Comparison of ENCODE assay signal across 17 cellular contexts in the genomic region with DNA sequence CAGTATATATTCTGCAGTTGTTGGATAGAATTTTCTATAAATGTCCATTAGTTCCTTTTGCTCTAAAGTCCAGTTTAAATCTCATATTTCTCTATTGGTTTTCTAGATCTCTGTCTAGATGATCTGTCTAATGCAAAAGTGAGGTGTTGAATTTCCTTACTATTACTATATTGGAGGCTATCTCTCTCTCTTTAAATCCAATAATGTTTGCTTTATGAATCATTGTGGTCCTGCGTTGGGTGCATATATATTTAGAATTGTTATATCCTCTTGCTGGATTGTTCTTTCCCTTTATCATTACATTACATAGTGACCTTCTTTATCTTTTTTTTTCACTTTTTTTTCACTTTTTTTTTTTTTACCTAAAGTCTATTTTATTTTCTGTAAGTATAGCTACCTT.
DNase-seq lines count a peak whose midpoint lies in the region; ATAC-seq, FAIRE-seq and TF ChIP-seq lines count a peak whose summit lies in the region.
"Had no signal": no experiment of that assay in that cellular context is flagged by ENCODE, and none has a peak within 500 bp of the region (broad histone marks: within the 10 kb centered on the region; RNA-seq: fewer than 3 reads in every experiment).

No MANE protein-coding gene starts in this region.

- DNase-seq in EH (ENCODE audit: low read depth) = peak; percentile 19
- DNase-seq in PC-3 = peak; percentile 62
- peak; percentile 65 for DNase-seq in bronchial epithelial cell (ENCODE audit: low read depth)
- no peak for DNase-seq in stimulated activated CD4-positive, alpha-beta T cell treated with anti-CD3 and anti-CD28 coated beads, Interleukin-15, amount 100 ng/mL, for 24 hours
- DNase-seq in tibial artery = no peak
- no peak for DNase-seq in small intestine
- DNase-seq: C1 segment of cervical spinal cord; Calu3; CD4-positive, alpha-beta memory T cell; COR-L47; DMS79; GF-D8; H9 had no signal

- H3K9me3 ChIP-seq in PC-3 (ENCODE audit: low read length) (0 out of 2 replicates have a peak, but pooled peaks cover 4% of the 10 kb centered on the region), tibial artery (peaks cover 0 to 8% (median 6%) of the 10 kb centered on the region in 3 donors), small intestine (ENCODE audit: control insufficient read depth, low read depth) (no peaks in the 10 kb centered on the region)

- 65 to 88% (median 76%) methylated on average over 1 of the region's 1 CpG for WGBS in small intestine, 3 donors

- peaks cover 31% of the 10 kb centered on the region for H3K4me1 ChIP-seq in PC-3 (ENCODE audit: insufficient read depth, low read length)
- H3K4me1 ChIP-seq in tibial artery = peaks cover 0 to 6% (median 0%) of the 10 kb centered on the region in 4 donors
- no peaks in the 10 kb centered on the region for H3K4me1 ChIP-seq in small intestine (ENCODE audit: control insufficient read depth in 2 of 2, insufficient read depth in 1 of 2, low read depth in 1 of 2, low read length in 1 of 2)

- intact Hi-C loops in PC-3 (cut with micrococcal nuclease) (loop anchor here (10.0 kb wide), 2 partner anchors 215 to 285 kb away; no protein-coding TSS in a partner anchor), tibial artery (cut with DNase I; ENCODE audit: low total_unique reads) (no loop called here)

- no peak for FAIRE-seq in bronchial epithelial cell (lab: Jason Lieb, UNC)
- FAIRE-seq in small intestine (lab: Jason Lieb, UNC) = no peak
- FAIRE-seq: GM12891, GM18507 had no signal

- no peaks in the 10 kb centered on the region for H3K27me3 ChIP-seq in PC-3 (ENCODE audit: low read length)
- H3K27me3 ChIP-seq in bronchial epithelial cell (ENCODE audit: control insufficient read depth, insufficient read depth, low read length) = no peaks in the 10 kb centered on the region
- H3K27me3 ChIP-seq in tibial artery = no peaks in the 10 kb centered on the region
- no peaks in the 10 kb centered on the region for H3K27me3 ChIP-seq in small intestine (ENCODE audit: control insufficient read depth in 2 of 2, insufficient read depth in 2 of 2, low read length in 2 of 2)

- no peaks in the 10 kb centered on the region for H3K79me2 ChIP-seq in PC-3 (ENCODE audit: low read length)

- H3K9ac ChIP-seq in PC-3 (ENCODE audit: low read length) = no peak overlapping the region

- H3K27ac ChIP-seq in PC-3 (ENCODE audit: low read length) = peak overlapping the region; percentile 62
- no peak overlapping the region for H3K27ac ChIP-seq in tibial artery
- H3K27ac ChIP-seq in small intestine (ENCODE audit: low read depth in 1 of 2, low read length in 1 of 2) = no peak overlapping the region

- CTCF ChIA-PET in PC-3 (lab: Charles Lee) = no interaction called here

- ATAC-seq in PC-3 = peak; percentile 54
- ATAC-seq: GM23338, HCT116 had no signal

- no peak overlapping the region for H3K4me3 ChIP-seq in PC-3 (ENCODE audit: low read length)
- no peak overlapping the region for H3K4me3 ChIP-seq in bronchial epithelial cell (ENCODE audit: low read depth, low read length)
- no peak overlapping the region for H3K4me3 ChIP-seq in tibial artery
- no peak overlapping the region for H3K4me3 ChIP-seq in small intestine (ENCODE audit: low read depth in 1 of 2, low read length in 2 of 2)
- H3K4me3 ChIP-seq: GM23338 had no signal

- BruUV-seq in PC-3 (replicated peaks; lab: Mats Ljungman, UMichigan) = no TSS peak

- TF ChIP-seq CTCF in PC-3 (conservative IDR thresholded peaks at IDR 0.05; ENCODE audit: low read depth, low read length) = no peak
- no peak for TF ChIP-seq CTCF in bronchial epithelial cell (IDR thresholded peaks at IDR 0.05; ENCODE audit: insufficient read depth, low read length, severe bottlenecking)
- TF ChIP-seq CTCF in tibial artery (IDR thresholded peaks at IDR 0.05) = no peak

- no peaks in the 10 kb centered on the region for H3K9me2 ChIP-seq in PC-3 (replicated peaks; ENCODE audit: low read length)

- H3K36me3 ChIP-seq in PC-3 (ENCODE audit: low read depth, low read length) (peaks cover 5% of the 10 kb centered on the region; the same call in 1 of the 2 replicates), bronchial epithelial cell (ENCODE audit: control insufficient read depth, insufficient read depth, low read length) (no peaks in the 10 kb centered on the region), tibial artery (no peaks in the 10 kb centered on the region), small intestine (ENCODE audit: control insufficient read depth in 2 of 2, insufficient read depth in 2 of 2, low read length in 2 of 2) (no peaks in the 10 kb centered on the region)

- no peaks in the 10 kb centered on the region for H4K20me1 ChIP-seq in PC-3 (ENCODE audit: low read length)

- H3F3A ChIP-seq in PC-3 (ENCODE audit: low read length, unreplicated experiment) = no peaks in the 10 kb centered on the region

- POLR2A ChIA-PET in PC-3 (lab: Charles Lee; ENCODE audit: unreplicated experiment) = no interaction called here

- no peak overlapping the region for H2AFZ ChIP-seq in PC-3 (ENCODE audit: low read length)
- H2AFZ ChIP-seq: GM23338 had no signal

- no peak overlapping the region for H3K4me2 ChIP-seq in PC-3 (ENCODE audit: low read length)
- H3K4me2 ChIP-seq: GM23338 had no signal

Comparison
In these comparisons a context has a peak if more than half of its experiments do, and no peak if none do; other contexts are left out.
1. DNase-seq: peak in EH (single experiment), PC-3 (single experiment) and bronchial epithelial cell (single experiment); none in stimulated activated CD4-positive, alpha-beta T cell treated with anti-CD3 and anti-CD28 coated beads, Interleukin-15, amount 100 ng/mL, for 24 hours (single experiment), tibial artery (0 of 2) and small intestine (single experiment).